21 cellular contexts compared by ENCODE assay signal in genomic region chr17:69443138-69443537, GRCh38. TPM values are rescaled to one million over a fixed set of nuclear protein-coding genes. Genes with fewer than 3 reads are reported as not detected.
DNase-seq lines count a peak whose midpoint lies in the region; ATAC-seq and TF ChIP-seq lines count a peak whose summit lies in the region.
"Had no signal": no experiment of that assay in that cellular context is flagged by ENCODE, and none has a peak within 500 bp of the region (broad histone marks: within the 10 kb centered on the region; RNA-seq: fewer than 3 reads in every experiment).

No MANE protein-coding gene starts in this region.

- peak overlapping the region; percentile 41 to 73 for H3K27ac ChIP-seq in mucosa of rectum (ENCODE audit: low read depth in 2 of 2, low read length in 2 of 2)
- H3K27ac ChIP-seq: A549; BLaER1 treated with 17β-estradiol and CSF1 and Interleukin-3, amounts not matched to agents 10 nM and 100 nM; GM23248 had no signal

- DNase-seq in DMS53 treated with DMSO at 0.1 percent for 48 hours (lab: John Stamatoyannopoulos, UW; ENCODE audit: unreplicated experiment) (peak; percentile 15), left colon (no peak), HEK293T (ENCODE audit: extremely low spot score) (no peak), foreskin fibroblast (no peak), KBM-7 (no peak), amygdala (lab: John Stamatoyannopoulos, UW) (no peak)
- DNase-seq: 8988T; ACHN; AML-193; BE2C; CD4-positive, alpha-beta T cell; CD8-positive, alpha-beta memory T cell; DMS 273 treated with DMSO at 0.1 percent for 48 hours; DND-41; GM23248; H9; HFFc6 had no signal

- in situ Hi-C loops in KBM-7 (cut with MboI; ENCODE audit: low pct_unique_long_range_greater_than_20kb, low sequenced_read_pairs): no loop called here

- no peaks in the 10 kb centered on the region for H3K9me3 ChIP-seq in mucosa of rectum (ENCODE audit: control insufficient read depth in 2 of 2, low read length in 2 of 2)
- H3K9me3 ChIP-seq: A549, BE2C had no signal

- H3K9ac ChIP-seq in mucosa of rectum (ENCODE audit: low read depth in 1 of 2, low read length in 2 of 2): no peak overlapping the region
- H3K9ac ChIP-seq: BLaER1 treated with 17β-estradiol and CSF1 and Interleukin-3, amounts not matched to agents 10 nM and 100 nM; GM23248 had no signal

- peak; percentile 76 for ATAC-seq in left colon
- ATAC-seq: A549, HCT116 had no signal

- no peaks in the 10 kb centered on the region for H3K36me3 ChIP-seq in mucosa of rectum (ENCODE audit: control insufficient read depth in 2 of 2, insufficient read depth in 2 of 2, low read length in 2 of 2)
- H3K36me3 ChIP-seq: BE2C; BLaER1 treated with 17β-estradiol and CSF1 and Interleukin-3, amounts not matched to agents 10 nM and 100 nM had no signal

- POLR2A ChIA-PET in HEK293T (lab: Yijun Ruan, JAX): no interaction called here

- peaks cover 12 to 29% of the 10 kb centered on the region in 2 donors for H3K4me1 ChIP-seq in mucosa of rectum (ENCODE audit: control insufficient read depth in 2 of 2, insufficient read depth in 2 of 2, low read length in 2 of 2)
- H3K4me1 ChIP-seq: A549, BE2C had no signal

- TF ChIP-seq CTCF in foreskin fibroblast (IDR thresholded peaks at IDR 0.05; ENCODE audit: low read depth, low read length): no peak

- intact Hi-C loops in left colon (cut with DNase I, micrococcal nuclease): no loop called here

- H3K27me3 ChIP-seq in mucosa of rectum (ENCODE audit: control insufficient read depth in 2 of 2, insufficient read depth in 2 of 2, low read length in 2 of 2): no peaks in the 10 kb centered on the region
- H3K27me3 ChIP-seq: BE2C; BLaER1 treated with 17β-estradiol and CSF1 and Interleukin-3, amounts not matched to agents 10 nM and 100 nM had no signal

- CTCF ChIA-PET in HEK293T (lab: Yijun Ruan, JAX): no interaction called here

- H3K4me3 ChIP-seq in mucosa of rectum (ENCODE audit: low read length in 2 of 2) (no peak overlapping the region), foreskin fibroblast (ENCODE audit: low read depth in 1 of 2, low read length in 2 of 2) (no peak overlapping the region)
- H3K4me3 ChIP-seq: A549; BLaER1 treated with 17β-estradiol and CSF1 and Interleukin-3, amounts not matched to agents 10 nM and 100 nM; GM23248 had no signal

TF ChIP-seq in HEK293T, 16 proteins besides CTCF, POLR2A, EP300 and RAD21:
- TF ChIP-seq L3MBTL2 (conservative IDR thresholded peaks at IDR 0.05): no peak
- TF ChIP-seq NFRKB (IDR thresholded peaks at IDR 0.05): no peak
- TF ChIP-seq SP1 (IDR thresholded peaks at IDR 0.05): no peak
- TF ChIP-seq FOXA1 (IDR thresholded peaks at IDR 0.05): no peak
- no peak for TF ChIP-seq LEF1 (IDR thresholded peaks at IDR 0.05; ENCODE audit: borderline replicate concordance)
- TF ChIP-seq TARDBP (IDR thresholded peaks at IDR 0.05): no peak
- TF ChIP-seq ARNT (IDR thresholded peaks at IDR 0.05): no peak
- TF ChIP-seq FOXK2 (IDR thresholded peaks at IDR 0.05): no peak
- no peak for TF ChIP-seq SUZ12 (IDR thresholded peaks at IDR 0.05)
- no peak for TF ChIP-seq BHLHE40 (IDR thresholded peaks at IDR 0.05; ENCODE audit: borderline replicate concordance)
- no peak for TF ChIP-seq HDGF (IDR thresholded peaks at IDR 0.05; ENCODE audit: borderline replicate concordance)
- TF ChIP-seq CTBP1 (IDR thresholded peaks at IDR 0.05; ENCODE audit: borderline replicate concordance): no peak
- no peak for TF ChIP-seq FOXM1 (IDR thresholded peaks at IDR 0.05; ENCODE audit: borderline replicate concordance)
- TF ChIP-seq ELF4 (IDR thresholded peaks at IDR 0.05): no peak
- TF ChIP-seq ZNF384 (IDR thresholded peaks at IDR 0.05): no peak
- no peak for TF ChIP-seq PKNOX1 (IDR thresholded peaks at IDR 0.05)
TF ChIP-seq in HEK293T: peak in this region for 0.

RNA-seq across cellular contexts. Expression of gene MAP2K6, which starts 28.6 kb away (rescaled TPM):
- total RNA-seq in left colon: 100 to 1,000 TPM in 1 of 2 donors, 10 to 100 TPM in 1; 58.4 to 128 TPM
